8 cellular contexts compared by ENCODE assay signal in genomic region chr19:10602330-10603083, GRCh38. TPM values are rescaled to one million over a fixed set of nuclear protein-coding genes. Genes with fewer than 3 reads are reported as not detected.
DNase-seq lines count a peak whose midpoint lies in the region; ATAC-seq and TF ChIP-seq lines count a peak whose summit lies in the region.

No MANE protein-coding gene starts in this region.

- intact Hi-C loops in lower lobe of right lung (cut with DNase I): no loop called here

- H3K36me3 Mint-ChIP-seq in activated CD4-positive, alpha-beta memory T cell treated with anti-CD3 and anti-CD28 coated beads, Interleukin-2, amount 10 ng/mL, durations not matched to agents 7 days and 5 days (ENCODE audit: low read depth): peaks cover 18% of the 10 kb centered on the region

- H3K9me3 ChIP-seq in duodenal mucosa (ENCODE audit: control insufficient read depth in 1 of 2, low read length in 2 of 2) (no peaks in the 10 kb centered on the region), lower lobe of right lung (no peaks in the 10 kb centered on the region)

- peaks cover 3% of the 10 kb centered on the region for H3K27me3 Mint-ChIP-seq in activated CD4-positive, alpha-beta memory T cell treated with anti-CD3 and anti-CD28 coated beads, Interleukin-2, amount 10 ng/mL, durations not matched to agents 7 days and 5 days

- no peaks in the 10 kb centered on the region for H3K36me3 ChIP-seq in duodenal mucosa (ENCODE audit: control insufficient read depth in 1 of 2, insufficient read depth in 2 of 2, low read length in 2 of 2)
- no peaks in the 10 kb centered on the region for H3K36me3 ChIP-seq in lower lobe of right lung

- POLR2A ChIA-PET in activated CD4-positive, alpha-beta memory T cell treated with anti-CD3 and anti-CD28 coated beads, Interleukin-2, amount 10 ng/mL, durations not matched to agents 7 days and 5 days (lab: Charles Lee): interaction anchor here (0.7 to 4.3 kb wide), 24 partner anchors 8 to 492 kb away, joined by 3 to 41 read pairs (median 7); partner anchors contain the start of genes ATG4D, CDKN2D, DNM2 and KRI1

- H3K4me3 Mint-ChIP-seq in activated CD4-positive, alpha-beta memory T cell treated with anti-CD3 and anti-CD28 coated beads, Interleukin-2, amount 10 ng/mL, durations not matched to agents 7 days and 5 days: peak overlapping the region; percentile 95

- ATAC-seq in HG03045 (IDR thresholded peaks at IDR 0.05; ENCODE audit: unreplicated experiment) (peak; percentile 70), lower lobe of right lung (peak; percentile 95 to 96)

- TF ChIP-seq CTCF in lower lobe of right lung (IDR thresholded peaks at IDR 0.05): no peak

- peak overlapping the region; percentile 99 for H3K27ac Mint-ChIP-seq in activated CD4-positive, alpha-beta memory T cell treated with anti-CD3 and anti-CD28 coated beads, Interleukin-2, amount 10 ng/mL, durations not matched to agents 7 days and 5 days

- DNase-seq in NCI-H2029 (lab: John Stamatoyannopoulos, UW): peak; percentile 71
- DNase-seq in NCI-H2029 treated with DMSO at 0.1 percent for 48 hours (lab: John Stamatoyannopoulos, UW): no peak
- DNase-seq in NCI-H526 treated with DMSO at 0.1 percent for 48 hours (lab: John Stamatoyannopoulos, UW): peak; percentile 5
- peak; percentile 91 for DNase-seq in activated CD4-positive, alpha-beta memory T cell treated with anti-CD3 and anti-CD28 coated beads, Interleukin-2, amount 10 ng/mL, durations not matched to agents 7 days and 5 days
- peak; percentile 88 for DNase-seq in lower lobe of right lung
- peak; percentile 74 to 91 (median 83) for DNase-seq in stimulated activated CD4-positive, alpha-beta T cell treated with anti-CD3 and anti-CD28 coated beads, TNF-alpha, amount 100 ng/mL, for 1 hour (ENCODE audit: low read depth in 3 of 3, low spot score in 1 of 3)

- CTCF ChIA-PET in activated CD4-positive, alpha-beta memory T cell treated with anti-CD3 and anti-CD28 coated beads, Interleukin-2, amount 10 ng/mL, durations not matched to agents 7 days and 5 days (lab: Charles Lee): interaction anchor here (0.6 to 4.0 kb wide), 10 partner anchors 17 to 326 kb away, joined by 3 to 39 read pairs (median 4); partner anchors contain the start of gene DNM2

- H3K4me3 ChIP-seq in duodenal mucosa (ENCODE audit: low read depth in 1 of 2, low read length in 2 of 2): peak overlapping the region; percentile 75 to 83
- peak overlapping the region; percentile 99 for H3K4me3 ChIP-seq in lower lobe of right lung

- H3K27me3 ChIP-seq in duodenal mucosa (ENCODE audit: control insufficient read depth in 1 of 2, insufficient read depth in 2 of 2, low read length in 2 of 2): no peaks in the 10 kb centered on the region
- H3K27me3 ChIP-seq in lower lobe of right lung (ENCODE audit: low read depth): no peaks in the 10 kb centered on the region

- H3K9me3 Mint-ChIP-seq in activated CD4-positive, alpha-beta memory T cell treated with anti-CD3 and anti-CD28 coated beads, Interleukin-2, amount 10 ng/mL, durations not matched to agents 7 days and 5 days: no peaks in the 10 kb centered on the region

- H3K27ac ChIP-seq in duodenal mucosa (ENCODE audit: low read depth, low read length): peak overlapping the region; percentile 87
- peak overlapping the region; percentile 96 for H3K27ac ChIP-seq in lower lobe of right lung

- peak overlapping the region; percentile 69 to 76 for H3K9ac ChIP-seq in duodenal mucosa (ENCODE audit: low read depth in 1 of 2, low read length in 2 of 2)

- H3K4me1 ChIP-seq in duodenal mucosa (ENCODE audit: control insufficient read depth in 1 of 2, insufficient read depth in 2 of 2, low read length in 2 of 2) (peaks cover 0 to 16% of the 10 kb centered on the region in 2 donors), lower lobe of right lung (peaks cover 44% of the 10 kb centered on the region)

- H3K4me1 Mint-ChIP-seq in activated CD4-positive, alpha-beta memory T cell treated with anti-CD3 and anti-CD28 coated beads, Interleukin-2, amount 10 ng/mL, durations not matched to agents 7 days and 5 days: peaks cover 25% of the 10 kb centered on the region

RNA-seq across cellular contexts. Expression of gene AP1M2, which starts 15.4 kb away (rescaled TPM):
- total RNA-seq in activated CD4-positive, alpha-beta memory T cell treated with anti-CD3 and anti-CD28 coated beads, Interleukin-2, amount 10 ng/mL, durations not matched to agents 7 days and 5 days: not detected
- 36.9 TPM for total RNA-seq in lower lobe of right lung

RNA-seq across cellular contexts. Expression of gene SLC44A2, which starts 22.8 kb away (rescaled TPM):
- 100 to 1,000 TPM; 147 to 152 TPM for total RNA-seq in activated CD4-positive, alpha-beta memory T cell treated with anti-CD3 and anti-CD28 coated beads, Interleukin-2, amount 10 ng/mL, durations not matched to agents 7 days and 5 days
- 256 TPM for total RNA-seq in lower lobe of right lung

RNA-seq across cellular contexts. Expression of gene CDKN2D, which starts 33.7 kb away (rescaled TPM):
- total RNA-seq in activated CD4-positive, alpha-beta memory T cell treated with anti-CD3 and anti-CD28 coated beads, Interleukin-2, amount 10 ng/mL, durations not matched to agents 7 days and 5 days: 10 to 100 TPM; 85.4 to 89.4 TPM
- 13.1 TPM for total RNA-seq in lower lobe of right lung

RNA-seq across cellular contexts. Expression of gene KRI1, which starts 36.7 kb away (rescaled TPM):
- total RNA-seq in activated CD4-positive, alpha-beta memory T cell treated with anti-CD3 and anti-CD28 coated beads, Interleukin-2, amount 10 ng/mL, durations not matched to agents 7 days and 5 days: 10 to 100 TPM; 45.5 TPM
- 25.2 TPM for total RNA-seq in lower lobe of right lung

RNA-seq across cellular contexts. Expression of gene ILF3, which starts 51.6 kb away (rescaled TPM):
- 100 to 1,000 TPM; 301 to 324 TPM for total RNA-seq in activated CD4-positive, alpha-beta memory T cell treated with anti-CD3 and anti-CD28 coated beads, Interleukin-2, amount 10 ng/mL, durations not matched to agents 7 days and 5 days
- 175 TPM for total RNA-seq in lower lobe of right lung

Comparison
In these comparisons a context has a peak if more than half of its experiments do, and no peak if none do; other contexts are left out.
1. RNA of gene AP1M2, which starts 15.4 kb away (total RNA-seq): 36.9 TPM in lower lobe of right lung (single experiment); not detected in activated CD4-positive, alpha-beta memory T cell treated with anti-CD3 and anti-CD28 coated beads, Interleukin-2, amount 10 ng/mL, durations not matched to agents 7 days and 5 days; every median in the first group is over 10 times any median in the second.